ENCODE assay signal across 18 cellular contexts in the genomic region with DNA sequence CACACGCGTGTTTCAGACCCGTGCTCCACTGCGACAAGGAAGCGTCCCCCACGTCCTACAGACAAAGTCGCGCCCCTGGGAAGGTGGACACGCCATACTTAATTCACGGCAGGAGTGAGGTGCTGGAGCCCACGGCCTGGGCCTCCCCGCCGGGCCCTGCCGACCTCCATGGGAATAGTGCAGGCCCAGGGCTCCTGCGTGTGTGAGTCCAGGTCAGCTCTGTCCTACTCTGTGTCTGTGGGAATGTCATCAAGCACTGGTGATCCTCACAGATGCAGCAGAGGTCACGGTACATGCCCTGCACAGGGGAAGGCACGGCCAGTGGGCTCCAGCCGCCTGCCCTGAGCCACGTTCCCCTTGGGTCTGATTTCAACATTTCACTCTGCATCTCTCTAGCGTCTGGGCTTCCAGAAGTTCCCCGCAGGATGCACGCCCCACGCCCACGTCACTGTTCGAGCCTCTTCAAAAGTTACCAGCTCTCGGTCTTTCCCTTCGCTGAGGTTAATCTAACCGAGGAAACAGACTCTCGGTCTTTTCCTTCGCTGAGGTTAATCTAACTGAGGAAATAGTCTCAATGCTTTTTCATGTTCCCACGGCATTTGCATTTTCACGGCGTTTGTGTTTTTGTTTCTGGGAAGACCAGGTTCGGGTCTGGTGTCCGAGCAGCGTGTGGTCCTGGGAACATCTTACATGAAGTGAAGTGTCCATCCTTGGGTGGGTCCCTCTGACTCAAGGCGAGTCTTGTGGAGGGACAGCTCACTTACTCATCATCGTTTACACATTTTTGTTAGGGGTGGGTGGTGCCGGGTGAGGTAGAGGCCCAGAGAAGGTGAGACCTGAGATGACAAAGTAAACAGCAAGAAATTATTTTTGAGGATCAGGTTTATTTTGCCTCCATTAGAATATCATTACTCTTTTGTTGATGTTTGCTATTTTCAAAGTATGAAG.
A peak's percentile ranks its signal among the peaks of the same experiment; 100 is the strongest.
DNase-seq lines count a peak whose midpoint lies in the region; ATAC-seq and TF ChIP-seq lines count a peak whose summit lies in the region.
"Had no signal": no experiment of that assay in that cellular context is flagged by ENCODE, and none has a peak within 500 bp of the region (broad histone marks: within the 10 kb centered on the region; RNA-seq: fewer than 3 reads in every experiment).

No MANE protein-coding gene starts in this region.

- no peak for TF ChIP-seq CTCF in brain (conservative IDR thresholded peaks at IDR 0.05)

- peak; percentile 30 for DNase-seq in activated CD8-positive, alpha-beta memory T cell treated with anti-CD3 and anti-CD28 coated beads, Interleukin-2, amount 50 U/mL, for 4 hours
- DNase-seq in activated CD8-positive, alpha-beta memory T cell treated with anti-CD3 and anti-CD28 coated beads, Interleukin-2, amount 50 U/mL, for 48 hours, result no peak
- peak; percentile 61 for DNase-seq in Jurkat, Clone E6-1 (ENCODE audit: low read depth, low spot score)
- DNase-seq in stimulated activated effector memory CD8-positive, alpha-beta T cell treated with anti-CD3 and anti-CD28 coated beads, Interleukin-12 subunit alpha, Interleukin-12 subunit beta, amount 100 ng/mL, for 72 hours (ENCODE audit: low spot score in 2 of 2), result no peak
- DNase-seq in NOMO-1 treated with dmso at 0.1 percent for 144 hours (lab: John Stamatoyannopoulos, UW; ENCODE audit: unreplicated experiment) (no peak), HK-2 (ENCODE audit: unreplicated experiment) (no peak), AML-193 (lab: John Stamatoyannopoulos, UW) (no peak)
- DNase-seq: DND-41, glutamatergic neuron, mammary epithelial cell, NCI-H1092, stomach, upper lobe of right lung had no signal

- H3K4me3 Mint-ChIP-seq in brain, result no peak overlapping the region
- peak overlapping the region; percentile 36 for H3K4me3 Mint-ChIP-seq in stimulated activated effector memory CD8-positive, alpha-beta T cell treated with anti-CD3 and anti-CD28 coated beads, Interleukin-12 subunit alpha, Interleukin-12 subunit beta, amount 100 ng/mL, for 72 hours
- H3K4me3 Mint-ChIP-seq: neural crest cell had no signal

- no peaks in the 10 kb centered on the region for H3K36me3 Mint-ChIP-seq in brain
- no peaks in the 10 kb centered on the region for H3K36me3 Mint-ChIP-seq in stimulated activated effector memory CD8-positive, alpha-beta T cell treated with anti-CD3 and anti-CD28 coated beads, Interleukin-12 subunit alpha, Interleukin-12 subunit beta, amount 100 ng/mL, for 72 hours

- no peak overlapping the region; the same call in 1 of the 2 replicates for H3K4me3 ChIP-seq in Jurkat, Clone E6-1 (ENCODE audit: low read length)
- H3K4me3 ChIP-seq: cardiac muscle cell, HAP-1, SK-N-MC, stomach, upper lobe of right lung had no signal

- H3K27me3 Mint-ChIP-seq in brain, result peaks cover 4% of the 10 kb centered on the region

- H3K9me3 Mint-ChIP-seq in brain, result peaks cover 0 to 2% (median 0%) of the 10 kb centered on the region in 5 experiments
- no peaks in the 10 kb centered on the region for H3K9me3 Mint-ChIP-seq in stimulated activated effector memory CD8-positive, alpha-beta T cell treated with anti-CD3 and anti-CD28 coated beads, Interleukin-12 subunit alpha, Interleukin-12 subunit beta, amount 100 ng/mL, for 72 hours
- H3K9me3 Mint-ChIP-seq: neural crest cell had no signal

- peak; percentile 73 for ATAC-seq in stimulated activated effector memory CD8-positive, alpha-beta T cell treated with anti-CD3 and anti-CD28 coated beads, Interleukin-12 subunit alpha, Interleukin-12 subunit beta, amount 100 ng/mL, for 72 hours
- ATAC-seq: upper lobe of right lung had no signal

- peak overlapping the region in 3 of 5 experiments; percentile 38 to 96 (median 83) for H3K27ac Mint-ChIP-seq in brain
- H3K27ac Mint-ChIP-seq in stimulated activated effector memory CD8-positive, alpha-beta T cell treated with anti-CD3 and anti-CD28 coated beads, Interleukin-12 subunit alpha, Interleukin-12 subunit beta, amount 100 ng/mL, for 72 hours, result no peak overlapping the region

- peaks cover 68% of the 10 kb centered on the region for H3K4me1 Mint-ChIP-seq in brain
- H3K4me1 Mint-ChIP-seq in stimulated activated effector memory CD8-positive, alpha-beta T cell treated with anti-CD3 and anti-CD28 coated beads, Interleukin-12 subunit alpha, Interleukin-12 subunit beta, amount 100 ng/mL, for 72 hours, result peaks cover 5% of the 10 kb centered on the region

Comparison
In these comparisons a context has a peak if more than half of its experiments do, and no peak if none do; other contexts are left out.
1. DNase-seq: peak in activated CD8-positive, alpha-beta memory T cell treated with anti-CD3 and anti-CD28 coated beads, Interleukin-2, amount 50 U/mL, for 4 hours (single experiment) and Jurkat, Clone E6-1 (single experiment); none in activated CD8-positive, alpha-beta memory T cell treated with anti-CD3 and anti-CD28 coated beads, Interleukin-2, amount 50 U/mL, for 48 hours (single experiment), stimulated activated effector memory CD8-positive, alpha-beta T cell treated with anti-CD3 and anti-CD28 coated beads, Interleukin-12 subunit alpha, Interleukin-12 subunit beta, amount 100 ng/mL, for 72 hours (0 of 2), NOMO-1 treated with dmso at 0.1 percent for 144 hours (single experiment), HK-2 (single experiment) and AML-193 (0 of 2).